31 cellular contexts compared by ENCODE assay signal in genomic region chr14:102040153-102040552, GRCh38.
"Had no signal": no experiment of that assay in that cellular context is flagged by ENCODE, and none has a peak within 500 bp of the region (broad histone marks: within the 10 kb centered on the region; RNA-seq: fewer than 3 reads in every experiment).

No MANE protein-coding gene starts in this region.

- H3K9me3 Mint-ChIP-seq: activated B cell treated with CpG ODN at 0.5 μM for 24 hours; activated naive CD4-positive, alpha-beta T cell treated with anti-CD3 and anti-CD28 coated beads, Interleukin-2, amount 10 ng/mL, durations not matched to agents 7 days and 5 days; activated naive CD4-positive, alpha-beta T cell treated with anti-CD3 and anti-CD28 coated beads, Interleukin-2, amount 50 U/mL, for 72 hours; activated naive CD8-positive, alpha-beta T cell treated with anti-CD3 and anti-CD28 coated beads, Interleukin-2, amount 50 U/mL, for 24 hours; activated T-cell treated with anti-CD3 and anti-CD28 coated beads, Interleukin-2, amount 50 U/mL, for 24 hours; activated T-cell treated with anti-CD3 and anti-CD28 coated beads, Interleukin-2, amount 50 U/mL, for 72 hours; T-helper 2 cell treated with Interferon-gamma antibody and Interleukin-4, amounts not matched to agents 5 μg/mL and 100 μg/mL, for 36 hours had no signal

- DNase-seq: activated B cell treated with CpG ODN at 0.5 μM for 24 hours; activated CD4-positive, alpha-beta T cell treated with anti-CD3 and anti-CD28 coated beads for 48 hours; activated CD4-positive, alpha-beta T cell treated with anti-CD3 and anti-CD28 coated beads, Interleukin-2, amount 50 U/mL, for 1 hour; activated CD4-positive, alpha-beta T cell treated with anti-CD3 and anti-CD28 coated beads, Interleukin-2, amount 50 U/mL, for 48 hours; activated CD8-positive, alpha-beta memory T cell treated with anti-CD3 and anti-CD28 coated beads, Interleukin-2, amount 50 U/mL, for 48 hours; activated gamma-delta T cell; activated naive CD4-positive, alpha-beta T cell; activated naive CD4-positive, alpha-beta T cell treated with anti-CD3 and anti-CD28 coated beads, Interleukin-2, amount 10 ng/mL, durations not matched to agents 7 days and 5 days; activated naive CD8-positive, alpha-beta T cell treated with anti-CD3 and anti-CD28 coated beads, Interleukin-2, amount 50 U/mL, for 24 hours; activated T-cell treated with anti-CD3 and anti-CD28 coated beads for 4 hours; activated T-cell treated with anti-CD3 and anti-CD28 coated beads, Interleukin-2, amount 50 U/mL, for 24 hours; activated T-cell treated with anti-CD3 and anti-CD28 coated beads, Interleukin-2, amount 50 U/mL, for 72 hours; adrenal gland; amygdala; aorta; body of pancreas; cerebellar nuclear complex; colonic mucosa; effector CD8-positive, alpha-beta T cell; esophagus squamous epithelium; foreskin melanocyte; SW 1271; T-helper 1 cell; T-helper 17 cell; T1000; WERI-Rb-1 had no signal

- H3K4me1 ChIP-seq: adrenal gland, body of pancreas, colonic mucosa, esophagus squamous epithelium had no signal

- H3K9me3 ChIP-seq: adrenal gland, body of pancreas, colonic mucosa, esophagus squamous epithelium, gastroesophageal sphincter had no signal

- H3K4me3 ChIP-seq: adrenal gland, body of pancreas, colonic mucosa, esophagus squamous epithelium, gastroesophageal sphincter had no signal

- H3K27me3 Mint-ChIP-seq: activated B cell treated with CpG ODN at 0.5 μM for 24 hours; activated naive CD4-positive, alpha-beta T cell treated with anti-CD3 and anti-CD28 coated beads, Interleukin-2, amount 10 ng/mL, durations not matched to agents 7 days and 5 days; activated naive CD8-positive, alpha-beta T cell treated with anti-CD3 and anti-CD28 coated beads, Interleukin-2, amount 50 U/mL, for 24 hours; activated T-cell treated with anti-CD3 and anti-CD28 coated beads, Interleukin-2, amount 50 U/mL, for 24 hours; T-helper 17 cell had no signal

- H3K4me3 Mint-ChIP-seq: activated B cell treated with CpG ODN at 0.5 μM for 24 hours; activated naive CD4-positive, alpha-beta T cell treated with anti-CD3 and anti-CD28 coated beads, Interleukin-2, amount 10 ng/mL, durations not matched to agents 7 days and 5 days; activated naive CD8-positive, alpha-beta T cell treated with anti-CD3 and anti-CD28 coated beads, Interleukin-2, amount 50 U/mL, for 24 hours; activated T-cell treated with anti-CD3 and anti-CD28 coated beads, Interleukin-2, amount 50 U/mL, for 24 hours; activated T-cell treated with anti-CD3 and anti-CD28 coated beads, Interleukin-2, amount 50 U/mL, for 72 hours; T-helper 17 cell; T-helper 2 cell treated with Interferon-gamma antibody and Interleukin-4, amounts not matched to agents 5 μg/mL and 100 μg/mL, for 36 hours had no signal

- H3K27ac ChIP-seq: adrenal gland, body of pancreas, colonic mucosa, epithelial cell of prostate, esophagus squamous epithelium, gastroesophageal sphincter, WERI-Rb-1 had no signal

- H3K4me1 Mint-ChIP-seq: activated B cell treated with CpG ODN at 0.5 μM for 24 hours; activated naive CD4-positive, alpha-beta T cell treated with anti-CD3 and anti-CD28 coated beads, Interleukin-2, amount 10 ng/mL, durations not matched to agents 7 days and 5 days; activated naive CD8-positive, alpha-beta T cell treated with anti-CD3 and anti-CD28 coated beads, Interleukin-2, amount 50 U/mL, for 24 hours; T-helper 17 cell had no signal

- H3K27me3 ChIP-seq: adrenal gland, body of pancreas, colonic mucosa, esophagus squamous epithelium, gastroesophageal sphincter had no signal

- ATAC-seq: activated CD4-positive, CD25-positive, alpha-beta regulatory T cell treated with anti-CD3 and anti-CD28 coated beads, Interleukin-2, amount 50 U/mL, for 24 hours; activated naive CD4-positive, alpha-beta T cell treated with anti-CD3 and anti-CD28 coated beads, Interleukin-2, amount 50 U/mL, for 72 hours; activated naive CD8-positive, alpha-beta T cell treated with anti-CD3 and anti-CD28 coated beads, Interleukin-2, amount 50 U/mL, for 24 hours; activated T-cell treated with anti-CD3 and anti-CD28 coated beads, Interleukin-2, amount 50 U/mL, for 72 hours; body of pancreas; gastroesophageal sphincter; T-helper 17 cell had no signal

- H3K27ac Mint-ChIP-seq: activated B cell treated with CpG ODN at 0.5 μM for 24 hours; activated naive CD4-positive, alpha-beta T cell treated with anti-CD3 and anti-CD28 coated beads, Interleukin-2, amount 10 ng/mL, durations not matched to agents 7 days and 5 days; activated naive CD8-positive, alpha-beta T cell treated with anti-CD3 and anti-CD28 coated beads, Interleukin-2, amount 50 U/mL, for 24 hours; activated T-cell treated with anti-CD3 and anti-CD28 coated beads, Interleukin-2, amount 50 U/mL, for 72 hours; T-helper 17 cell; T-helper 2 cell treated with Interferon-gamma antibody and Interleukin-4, amounts not matched to agents 5 μg/mL and 100 μg/mL, for 36 hours had no signal
